In genomic region chr2:42052702-42053481, GRCh38 we compare ENCODE assay signal across 1 cellular context.
TF ChIP-seq lines count a peak whose summit lies in the region.

No MANE protein-coding gene starts in this region.

TF ChIP-seq in SK-N-SH treated with all-trans-retinoic acid at 6 μM for 48 hours, 23 proteins besides CTCF, POLR2A, EP300 and RAD21 (continued from another document):
- TF ChIP-seq, protein P1, sequence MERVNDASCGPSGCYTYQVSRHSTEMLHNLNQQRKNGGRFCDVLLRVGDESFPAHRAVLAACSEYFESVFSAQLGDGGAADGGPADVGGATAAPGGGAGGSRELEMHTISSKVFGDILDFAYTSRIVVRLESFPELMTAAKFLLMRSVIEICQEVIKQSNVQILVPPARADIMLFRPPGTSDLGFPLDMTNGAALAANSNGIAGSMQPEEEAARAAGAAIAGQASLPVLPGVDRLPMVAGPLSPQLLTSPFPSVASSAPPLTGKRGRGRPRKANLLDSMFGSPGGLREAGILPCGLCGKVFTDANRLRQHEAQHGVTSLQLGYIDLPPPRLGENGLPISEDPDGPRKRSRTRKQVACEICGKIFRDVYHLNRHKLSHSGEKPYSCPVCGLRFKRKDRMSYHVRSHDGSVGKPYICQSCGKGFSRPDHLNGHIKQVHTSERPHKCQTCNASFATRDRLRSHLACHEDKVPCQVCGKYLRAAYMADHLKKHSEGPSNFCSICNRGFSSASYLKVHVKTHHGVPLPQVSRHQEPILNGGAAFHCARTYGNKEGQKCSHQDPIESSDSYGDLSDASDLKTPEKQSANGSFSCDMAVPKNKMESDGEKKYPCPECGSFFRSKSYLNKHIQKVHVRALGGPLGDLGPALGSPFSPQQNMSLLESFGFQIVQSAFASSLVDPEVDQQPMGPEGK (CRISPR knock-in tag; IDR thresholded peaks at IDR 0.05; ENCODE audit: borderline replicate concordance), result no peak
- no peak for TF ChIP-seq GLIS3 (CRISPR knock-in tag; IDR thresholded peaks at IDR 0.05)
- no peak for TF ChIP-seq ZNF565 (CRISPR knock-in tag; conservative IDR thresholded peaks at IDR 0.05; ENCODE audit: low read depth)
